In genomic region chr9:35746583-35746982, GRCh38 we compare ENCODE assay signal across 1 cellular context.
TF ChIP-seq lines count a peak whose summit lies in the region.

No MANE protein-coding gene starts in this region.

TF ChIP-seq in K562, 482 proteins besides CTCF, POLR2A, EP300 and RAD21:
- TF ChIP-seq GABPB2 (CRISPR knock-in tag; conservative IDR thresholded peaks at IDR 0.05) (no peak), PYGO2 (tag; IDR thresholded peaks at IDR 0.05) (no peak), ETV6 (IDR thresholded peaks at IDR 0.05; ENCODE audit: borderline replicate concordance in 1 of 2, low read depth in 2 of 2, low read length in 1 of 2) (no peak), ETV6 (CRISPR knock-in tag; IDR thresholded peaks at IDR 0.05; ENCODE audit: borderline replicate concordance) (no peak), FUS (optimal IDR thresholded peaks at IDR 0.05; ENCODE audit: low read depth, low read length) (no peak), KAT2B (IDR thresholded peaks at IDR 0.05; ENCODE audit: low read depth, low read length) (no peak), MYC (IDR thresholded peaks at IDR 0.05; ENCODE audit: low read depth, low read length) (no peak), MYC (CRISPR knock-in tag; IDR thresholded peaks at IDR 0.05; ENCODE audit: borderline replicate concordance, low read depth) (no peak), BRD9 (IDR thresholded peaks at IDR 0.05; ENCODE audit: low read depth, partially characterized antibody) (no peak)
